31 cellular contexts compared by ENCODE assay signal in genomic region chr17:81810892-81811704, GRCh38. TPM values are rescaled to one million over a fixed set of nuclear protein-coding genes. Genes with fewer than 3 reads are reported as not detected.
"Had no signal": no experiment of that assay in that cellular context is flagged by ENCODE, and none has a peak within 500 bp of the region (broad histone marks: within the 10 kb centered on the region; RNA-seq: fewer than 3 reads in every experiment).

No MANE protein-coding gene starts in this region.

- H3K9me3 ChIP-seq: esophagus muscularis mucosa, gastrocnemius medialis, heart left ventricle had no signal

- H3K27ac ChIP-seq: brain microvascular endothelial cell, esophagus muscularis mucosa, foreskin keratinocyte, gastrocnemius medialis, heart left ventricle, WERI-Rb-1 had no signal

- H3K36me3 ChIP-seq: brain microvascular endothelial cell, esophagus muscularis mucosa, gastrocnemius medialis, heart left ventricle, WERI-Rb-1 had no signal

- H3K4me1 ChIP-seq: esophagus muscularis mucosa, foreskin keratinocyte, gastrocnemius medialis, heart left ventricle had no signal

- DNase-seq: activated B cell treated with CpG ODN at 0.5 μM for 24 hours; activated CD4-positive, alpha-beta T cell treated with anti-CD3 and anti-CD28 coated beads for 48 hours; activated CD4-positive, alpha-beta T cell treated with anti-CD3 and anti-CD28 coated beads, Interleukin-2, amount 50 U/mL, for 1 hour; activated CD4-positive, alpha-beta T cell treated with anti-CD3 and anti-CD28 coated beads, Interleukin-2, amount 50 U/mL, for 48 hours; activated CD8-positive, alpha-beta memory T cell treated with anti-CD3 and anti-CD28 coated beads for 24 hours; activated CD8-positive, alpha-beta T cell treated with anti-CD3 and anti-CD28 coated beads for 36 hours; activated effector memory CD4-positive, alpha-beta T cell treated with Interleukin-2 at 50 U/mL for 16 hours; activated gamma-delta T cell treated with Interleukin-2 at 50 U/mL for 16 hours; activated naive CD4-positive, alpha-beta T cell treated with anti-CD3 and anti-CD28 coated beads, Interleukin-2, amount 50 U/mL, for 16 hours; activated naive CD4-positive, alpha-beta T cell treated with Interleukin-2 at 50 U/mL for 16 hours; activated T-cell treated with anti-CD3 and anti-CD28 coated beads, Interleukin-2, amount 50 U/mL, for 4 hours; amniotic stem cell; anterior cingulate cortex; brain microvascular endothelial cell; cortex of kidney; dermis blood vessel endothelial cell; effector CD4-positive, alpha-beta T cell; effector memory CD8-positive, alpha-beta T cell; erythroblast; foreskin keratinocyte; gastrocnemius medialis; glutamatergic neuron; heart left ventricle; T1000; WERI-Rb-1 had no signal

- H3K4me3 ChIP-seq: esophagus muscularis mucosa, gastrocnemius medialis, heart left ventricle had no signal

RNA-seq across cellular contexts. Expression of gene GCGR, which starts 7.1 kb away (rescaled TPM):
- total RNA-seq: activated CD8-positive, alpha-beta T cell treated with anti-CD3 and anti-CD28 coated beads for 36 hours; activated T-cell treated with anti-CD3 and anti-CD28 coated beads, Interleukin-2, amount 50 U/mL, for 4 hours; astrocyte; bronchial epithelial cell; cardiac septum; chondrocyte; foreskin keratinocyte; heart left ventricle had no signal
- polyA plus RNA-seq: foreskin keratinocyte, heart left ventricle had no signal

RNA-seq across cellular contexts. Expression of gene PPP1R27, which starts 23.8 kb away (rescaled TPM):
- total RNA-seq: activated B cell treated with CpG ODN at 0.5 μM for 24 hours; activated CD8-positive, alpha-beta T cell treated with anti-CD3 and anti-CD28 coated beads for 36 hours; activated T-cell treated with anti-CD3 and anti-CD28 coated beads, Interleukin-2, amount 50 U/mL, for 4 hours; activated T-helper 17 cell treated with anti-CD3 and anti-CD28 coated beads, Interleukin-2, amount 50 U/mL, for 72 hours; astrocyte; bronchial epithelial cell; chondrocyte; dermis blood vessel endothelial cell; esophagus muscularis mucosa; foreskin keratinocyte; heart left ventricle had no signal
- polyA plus RNA-seq: heart left ventricle had no signal
